In the genomic region with DNA sequence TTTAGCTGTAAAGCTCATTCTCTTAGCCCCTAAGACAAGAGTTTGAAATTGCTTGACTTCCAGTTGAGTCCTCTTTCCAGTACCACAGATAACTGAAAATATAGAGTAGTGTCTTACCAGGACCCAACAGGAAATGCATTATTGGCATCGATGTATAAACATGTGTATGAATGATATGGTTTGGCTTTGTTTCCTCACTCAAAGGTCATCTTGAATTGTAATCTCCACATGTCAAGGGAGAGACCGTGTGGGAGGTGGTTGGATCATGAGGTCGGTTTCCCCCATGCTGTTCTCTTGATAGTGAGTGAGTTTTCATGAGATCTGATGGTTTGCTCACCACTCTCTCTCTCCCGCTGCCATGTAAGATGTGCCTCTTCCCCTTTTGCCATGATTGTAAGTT, we compare ENCODE assay signal across 33 cellular contexts.
A peak's percentile ranks its signal among the peaks of the same experiment; 100 is the strongest.
DNase-seq lines count a peak whose midpoint lies in the region; ATAC-seq, FAIRE-seq and TF ChIP-seq lines count a peak whose summit lies in the region.
"Had no signal": no experiment of that assay in that cellular context is flagged by ENCODE, and none has a peak within 500 bp of the region (broad histone marks: within the 10 kb centered on the region; RNA-seq: fewer than 3 reads in every experiment).

No MANE protein-coding gene starts in this region.

- intact Hi-C loops in K562 (cut with micrococcal nuclease): no loop called here

- no peaks in the 10 kb centered on the region for H3K4me1 ChIP-seq in K562 (replicated peaks in 1 of 2; ENCODE audit: control insufficient read depth in 2 of 2, insufficient read depth in 2 of 2, low read length in 2 of 2)
- H3K4me1 ChIP-seq in Peyer's patch: no peaks in the 10 kb centered on the region
- no peaks in the 10 kb centered on the region for H3K4me1 ChIP-seq in effector memory CD4-positive, alpha-beta T cell (ENCODE audit: control insufficient read depth, insufficient read depth, low read length, poor library complexity, severe bottlenecking)
- H3K4me1 ChIP-seq: A549; BE2C; BLaER1; BLaER1 treated with 17β-estradiol and CSF1 and Interleukin-3, amounts not matched to agents 10 nM and 100 nM; Caco-2 had no signal

- H2AFZ ChIP-seq in K562 (ENCODE audit: low read depth, low read length): peak overlapping the region; percentile 47; the same call in 1 of the 2 replicates

- no peak overlapping the region for H3K9ac ChIP-seq in K562 (ENCODE audit: insufficient read depth in 1 of 2, low read depth in 2 of 2, low read length in 2 of 2)
- H3K9ac ChIP-seq: BLaER1; BLaER1 treated with 17β-estradiol and CSF1 and Interleukin-3, amounts not matched to agents 10 nM and 100 nM had no signal

- POLR2A ChIA-PET in K562 (lab: Yijun Ruan, JAX): no interaction called here

- TF ChIP-seq POLR2A in K562 (conservative IDR thresholded peaks at IDR 0.05): no peak
- TF ChIP-seq POLR2A in Peyer's patch (IDR thresholded peaks at IDR 0.05): no peak

- FAIRE-seq in K562 (lab: Jason Lieb, UNC) (no peak), urothelium cell line (lab: Jason Lieb, UNC) (peak; percentile 85)
- FAIRE-seq: A204.1, A549, D721Med had no signal

- TF ChIP-seq RAD21 in K562 (CRISPR knock-in tag; conservative IDR thresholded peaks at IDR 0.05 in 1 of 2, IDR thresholded peaks at IDR 0.05 in 1 of 2): no peak

- in situ Hi-C loops in K562 (cut with MboI): no loop called here

- H3K9me3 ChIP-seq in K562 (replicated peaks; ENCODE audit: control insufficient read depth, insufficient read depth, low read depth, low read length) (no peaks in the 10 kb centered on the region), Peyer's patch (no peaks in the 10 kb centered on the region)
- H3K9me3 ChIP-seq in effector memory CD4-positive, alpha-beta T cell (ENCODE audit: control insufficient read depth, low read length): peaks cover 2% of the 10 kb centered on the region
- H3K9me3 ChIP-seq: A549; BE2C; BLaER1; BLaER1 treated with 17β-estradiol and CSF1 and Interleukin-3, amounts not matched to agents 10 nM and 100 nM; Caco-2 had no signal

- no peak for TF ChIP-seq CTCF in K562 (IDR thresholded peaks at IDR 0.05 in 2 of 3, conservative IDR thresholded peaks at IDR 0.05 in 1 of 3; ENCODE audit: insufficient read depth in 2 of 3, low read depth in 1 of 3, low read length in 3 of 3)
- TF ChIP-seq CTCF in Peyer's patch (IDR thresholded peaks at IDR 0.05): no peak

- BruUV-seq in K562 (replicated peaks; lab: Mats Ljungman, UMichigan): no TSS peak

- WGBS in K562 (ENCODE audit: insufficient coverage, low coverage, missing lambda C conversion rate): 0% methylated on average over 4 of the region's 4 CpGs

- DNase-seq in OCI-M1 (lab: John Stamatoyannopoulos, UW) (peak; percentile 64), K562 (ENCODE audit: extremely low read depth in 1 of 4, low spot score in 3 of 4) (peak in 1 of 4 experiments; percentile 22), urothelium cell line (ENCODE audit: low spot score) (no peak), Peyer's patch (no peak), activated T-cell treated with anti-CD3 and anti-CD28 coated beads for 4 hours (no peak)
- no peak for DNase-seq in effector memory CD4-positive, alpha-beta T cell
- DNase-seq: 8988T; ACHN; AML-193; BE2C; C1 segment of cervical spinal cord; Caco-2; Calu3; CD4-positive, alpha-beta memory T cell; CD4-positive, alpha-beta T cell; CD4-positive, CD25-positive, alpha-beta regulatory T cell; CD8-positive, alpha-beta memory T cell; CD8-positive, alpha-beta T cell; COR-L47; DMS 273 treated with DMSO at 0.1 percent for 48 hours; DMS153; DMS53; DMS79; DMS79 treated with DMSO at 0.1 percent for 48 hours; DND-41; EL had no signal

- H3K79me2 ChIP-seq in K562 (ENCODE audit: control insufficient read depth, insufficient read depth, low read length): no peaks in the 10 kb centered on the region

- H3K27ac ChIP-seq in K562 (ENCODE audit: extremely low read depth, low read depth, low read length) (no peak overlapping the region), Peyer's patch (no peak overlapping the region)
- no peak overlapping the region for H3K27ac ChIP-seq in effector memory CD4-positive, alpha-beta T cell (ENCODE audit: insufficient read depth, low read length, poor library complexity, severe bottlenecking)
- H3K27ac ChIP-seq: 22Rv1; A549; BLaER1; BLaER1 treated with 17β-estradiol and CSF1 and Interleukin-3, amounts not matched to agents 10 nM and 100 nM; C4-2B had no signal

- H3K36me3 ChIP-seq in K562 (ENCODE audit: control insufficient read depth, insufficient read depth, low read length) (no peaks in the 10 kb centered on the region), Peyer's patch (no peaks in the 10 kb centered on the region)
- H3K36me3 ChIP-seq in effector memory CD4-positive, alpha-beta T cell (ENCODE audit: control insufficient read depth, insufficient read depth, low read length): no peaks in the 10 kb centered on the region
- H3K36me3 ChIP-seq: BE2C; BLaER1; BLaER1 treated with 17β-estradiol and CSF1 and Interleukin-3, amounts not matched to agents 10 nM and 100 nM had no signal

- no peaks in the 10 kb centered on the region for H4K20me1 ChIP-seq in K562 (replicated peaks; ENCODE audit: control insufficient read depth, insufficient read depth, low read length)
- H4K20me1 ChIP-seq: BLaER1; BLaER1 treated with 17β-estradiol and CSF1 and Interleukin-3, amounts not matched to agents 10 nM and 100 nM had no signal

- no peak for ATAC-seq in K562
- ATAC-seq: A549; CD8-positive, alpha-beta T cell had no signal

- H3K27me3 ChIP-seq in K562 (ENCODE audit: control insufficient read depth in 2 of 2, insufficient read depth in 2 of 2, low read length in 2 of 2) (no peaks in the 10 kb centered on the region), Peyer's patch (no peaks in the 10 kb centered on the region)
- no peaks in the 10 kb centered on the region for H3K27me3 ChIP-seq in effector memory CD4-positive, alpha-beta T cell (replicated peaks; ENCODE audit: control insufficient read depth, insufficient read depth, low read length, poor library complexity, severe bottlenecking)
- H3K27me3 ChIP-seq: BE2C; BLaER1; BLaER1 treated with 17β-estradiol and CSF1 and Interleukin-3, amounts not matched to agents 10 nM and 100 nM had no signal

- no peaks in the 10 kb centered on the region for H3K9me1 ChIP-seq in K562 (ENCODE audit: control insufficient read depth, insufficient read depth, low read length)

- H3K4me3 ChIP-seq in K562 (no peak overlapping the region), Peyer's patch (no peak overlapping the region)
- no peak overlapping the region for H3K4me3 ChIP-seq in effector memory CD4-positive, alpha-beta T cell (ENCODE audit: insufficient read depth, low read depth, low read length, poor library complexity, severe bottlenecking)
- H3K4me3 ChIP-seq: A549; BLaER1; BLaER1 treated with 17β-estradiol and CSF1 and Interleukin-3, amounts not matched to agents 10 nM and 100 nM had no signal

- no peak for TF ChIP-seq EP300 in K562 (IDR thresholded peaks at IDR 0.05; ENCODE audit: low read length)

- CTCF ChIA-PET in K562 (lab: Yijun Ruan, JAX; ENCODE audit: low intra/inter-chr PET ratio): no interaction called here

- H3K4me2 ChIP-seq in K562 (ENCODE audit: insufficient read depth, low read length): peak overlapping the region; percentile 29; the same call in 1 of the 2 replicates
- H3K4me2 ChIP-seq: A549; BLaER1; BLaER1 treated with 17β-estradiol and CSF1 and Interleukin-3, amounts not matched to agents 10 nM and 100 nM had no signal

TF ChIP-seq in K562, 482 proteins besides CTCF, POLR2A, EP300 and RAD21 (continues in another document):
- TF ChIP-seq, protein P1, sequence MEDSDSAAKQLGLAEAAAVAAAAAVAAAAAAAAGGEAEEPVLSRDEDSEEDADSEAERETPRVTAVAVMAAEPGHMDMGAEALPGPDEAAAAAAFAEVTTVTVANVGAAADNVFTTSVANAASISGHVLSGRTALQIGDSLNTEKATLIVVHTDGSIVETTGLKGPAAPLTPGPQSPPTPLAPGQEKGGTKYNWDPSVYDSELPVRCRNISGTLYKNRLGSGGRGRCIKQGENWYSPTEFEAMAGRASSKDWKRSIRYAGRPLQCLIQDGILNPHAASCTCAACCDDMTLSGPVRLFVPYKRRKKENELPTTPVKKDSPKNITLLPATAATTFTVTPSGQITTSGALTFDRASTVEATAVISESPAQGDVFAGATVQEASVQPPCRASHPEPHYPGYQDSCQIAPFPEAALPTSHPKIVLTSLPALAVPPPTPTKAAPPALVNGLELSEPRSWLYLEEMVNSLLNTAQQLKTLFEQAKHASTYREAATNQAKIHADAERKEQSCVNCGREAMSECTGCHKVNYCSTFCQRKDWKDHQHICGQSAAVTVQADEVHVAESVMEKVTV (CRISPR knock-in tag; IDR thresholded peaks at IDR 0.05): no peak
- TF ChIP-seq MYBL2 (IDR thresholded peaks at IDR 0.05; ENCODE audit: low read depth): no peak
- no peak for TF ChIP-seq MYBL2 (CRISPR knock-in tag; IDR thresholded peaks at IDR 0.05; ENCODE audit: borderline replicate concordance)
- no peak for TF ChIP-seq FOXA1 (IDR thresholded peaks at IDR 0.05; ENCODE audit: borderline replicate concordance)
- no peak for TF ChIP-seq NFRKB (IDR thresholded peaks at IDR 0.05; ENCODE audit: low read depth)
- no peak for TF ChIP-seq TAF9B (IDR thresholded peaks at IDR 0.05; ENCODE audit: partially characterized antibody)
- no peak for TF ChIP-seq NR2C1 (IDR thresholded peaks at IDR 0.05)
- peak; percentile 32; the same call in 1 of the 2 replicates for TF ChIP-seq NR2C1 (tag; IDR thresholded peaks at IDR 0.05)
- TF ChIP-seq, protein P2, sequence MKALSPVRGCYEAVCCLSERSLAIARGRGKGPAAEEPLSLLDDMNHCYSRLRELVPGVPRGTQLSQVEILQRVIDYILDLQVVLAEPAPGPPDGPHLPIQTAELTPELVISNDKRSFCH (CRISPR knock-in tag; IDR thresholded peaks at IDR 0.05): no peak
- TF ChIP-seq, protein P2 (tag; IDR thresholded peaks at IDR 0.05): peak; percentile 98
- no peak for TF ChIP-seq KLF1 (tag; IDR thresholded peaks at IDR 0.05)
- TF ChIP-seq, protein P3, sequence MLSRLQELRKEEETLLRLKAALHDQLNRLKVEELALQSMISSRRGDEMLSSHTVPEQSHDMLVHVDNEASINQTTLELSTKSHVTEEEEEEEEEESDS (CRISPR knock-in tag; IDR thresholded peaks at IDR 0.05): no peak
- no peak for TF ChIP-seq ETV5 (CRISPR knock-in tag; IDR thresholded peaks at IDR 0.05; ENCODE audit: low read depth)
- TF ChIP-seq NFATC3 (IDR thresholded peaks at IDR 0.05): no peak
- no peak for TF ChIP-seq CBFA2T2 (conservative IDR thresholded peaks at IDR 0.05)
- TF ChIP-seq CBFA2T3 (IDR thresholded peaks at IDR 0.05): peak; percentile 44; the same call in 1 of the 2 replicates
